In genomic region chr19:3383121-3383722, GRCh38 we compare ENCODE assay signal across 14 cellular contexts. TPM values are rescaled to one million over a fixed set of nuclear protein-coding genes. Genes with fewer than 3 reads are reported as not detected.
A peak's percentile ranks its signal among the peaks of the same experiment; 100 is the strongest.
DNase-seq lines count a peak whose midpoint lies in the region; ATAC-seq, FAIRE-seq and TF ChIP-seq lines count a peak whose summit lies in the region.
"Had no signal": no experiment of that assay in that cellular context is flagged by ENCODE, and none has a peak within 500 bp of the region (broad histone marks: within the 10 kb centered on the region; RNA-seq: fewer than 3 reads in every experiment).

No MANE protein-coding gene starts in this region.

- no peak for TF ChIP-seq CTCF in brain (conservative IDR thresholded peaks at IDR 0.05)

- H3K27me3 Mint-ChIP-seq in brain: peaks cover 2% of the 10 kb centered on the region

- H3K36me3 Mint-ChIP-seq in brain: peaks cover 18% of the 10 kb centered on the region

- ATAC-seq in left lobe of liver (peak; percentile 27), HG02885 (IDR thresholded peaks at IDR 0.05; ENCODE audit: poor library complexity, unreplicated experiment) (no peak)

- no peak overlapping the region for H3K4me3 ChIP-seq in subcutaneous abdominal adipose tissue (ENCODE audit: low read depth in 1 of 5, low read length in 5 of 5)

- H3K27ac ChIP-seq in subcutaneous abdominal adipose tissue (ENCODE audit: low read depth, low read length): peak overlapping the region; percentile 50

- no peaks in the 10 kb centered on the region for H3K9me3 ChIP-seq in subcutaneous abdominal adipose tissue (ENCODE audit: control insufficient read depth in 5 of 5, low read length in 5 of 5)
- H3K9me3 ChIP-seq: SK-N-SH had no signal

- H3K4me1 ChIP-seq in subcutaneous abdominal adipose tissue (ENCODE audit: control insufficient read depth in 5 of 5, insufficient read depth in 5 of 5, low read length in 5 of 5): peaks cover 17 to 75% (median 69%) of the 10 kb centered on the region in 5 donors

- peak overlapping the region in 4 of 5 experiments; percentile 20 to 80 (median 38) for H3K27ac Mint-ChIP-seq in brain

- no peaks in the 10 kb centered on the region for H3K9me3 Mint-ChIP-seq in brain

- no peaks in the 10 kb centered on the region for H3K27me3 ChIP-seq in subcutaneous abdominal adipose tissue (ENCODE audit: control insufficient read depth in 5 of 5, insufficient read depth in 4 of 5, low read length in 5 of 5)

- H3K4me1 Mint-ChIP-seq in brain: peaks cover 20% of the 10 kb centered on the region

- peak; percentile 41 for DNase-seq in GM03348 (ENCODE audit: low spot score)
- DNase-seq in left lobe of liver (ENCODE audit: low spot score): peak; percentile 88
- no peak for DNase-seq in HTR-8/SVneo (ENCODE audit: insufficient read length, low spot score)
- no peak for DNase-seq in NCI-H526 treated with DMSO at 0.1 percent for 48 hours (lab: John Stamatoyannopoulos, UW)
- DNase-seq in activated CD8-positive, alpha-beta memory T cell treated with anti-CD3 and anti-CD28 coated beads, Interleukin-2, amount 50 U/mL, for 48 hours: no peak
- DNase-seq: activated T-cell treated with anti-CD3 and anti-CD28 coated beads, Interleukin-2, amount 50 U/mL, for 1 hour; erythroblast; GDM1; Karpas-422; NCI-H1930; SK-N-SH had no signal

- H3K4me3 Mint-ChIP-seq in brain: no peak overlapping the region

- no peak for FAIRE-seq in HTR-8/SVneo (lab: Jason Lieb, UNC)

- peaks cover 0 to 24% (median 17%) of the 10 kb centered on the region in 5 donors for H3K36me3 ChIP-seq in subcutaneous abdominal adipose tissue (ENCODE audit: control insufficient read depth in 5 of 5, insufficient read depth in 5 of 5, low read length in 5 of 5)

- H3K9ac ChIP-seq in subcutaneous abdominal adipose tissue (ENCODE audit: low read length in 5 of 5): peak overlapping the region in 1 of 5 donors; percentile 29
- H3K9ac ChIP-seq: SK-N-SH had no signal

RNA-seq across cellular contexts. Expression of gene NFIC, which starts 16.8 kb away (rescaled TPM):
- polyA plus RNA-seq in brain (ENCODE audit: insufficient read depth, low read depth, low replicate concordance): 79.3 TPM
- total RNA-seq in left lobe of liver: 203 TPM

Comparison
In these comparisons a context has a peak if more than half of its experiments do, and no peak if none do; other contexts are left out.
1. DNase-seq: peak in GM03348 (single experiment) and left lobe of liver (single experiment); none in HTR-8/SVneo (single experiment), NCI-H526 treated with DMSO at 0.1 percent for 48 hours (single experiment) and activated CD8-positive, alpha-beta memory T cell treated with anti-CD3 and anti-CD28 coated beads, Interleukin-2, amount 50 U/mL, for 48 hours (single experiment).